In the genomic region with DNA sequence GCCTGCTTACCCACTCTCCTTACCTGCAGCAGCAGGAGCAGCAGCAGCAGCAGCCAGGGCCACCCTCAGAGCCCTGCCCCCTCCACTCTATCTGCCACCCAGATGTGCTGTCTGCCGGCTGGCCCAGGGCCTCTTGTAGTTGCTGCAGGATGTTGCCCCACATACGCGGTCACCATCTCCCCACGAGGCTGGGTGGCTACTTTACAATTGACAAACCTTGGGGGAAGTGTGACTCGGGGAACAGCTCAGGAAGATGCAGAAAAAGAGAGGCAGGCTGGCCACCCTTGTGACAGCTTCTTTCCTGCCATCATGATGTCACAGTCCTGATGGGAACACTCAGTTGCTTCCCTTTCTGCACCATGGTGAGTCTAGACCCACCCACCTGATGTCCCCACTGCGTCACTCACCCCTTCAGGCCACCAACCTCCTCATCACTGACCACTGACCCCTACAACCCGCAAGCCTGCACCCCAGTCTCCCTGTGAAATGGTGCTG, we compare ENCODE assay signal across 12 cellular contexts. TPM values are rescaled to one million over a fixed set of nuclear protein-coding genes. Genes with fewer than 3 reads are reported as not detected.
A peak's percentile ranks its signal among the peaks of the same experiment; 100 is the strongest.
DNase-seq lines count a peak whose midpoint lies in the region; ATAC-seq and TF ChIP-seq lines count a peak whose summit lies in the region.
"Had no signal": no experiment of that assay in that cellular context is flagged by ENCODE, and none has a peak within 500 bp of the region (broad histone marks: within the 10 kb centered on the region; RNA-seq: fewer than 3 reads in every experiment).

No MANE protein-coding gene starts in this region.

- TF ChIP-seq CTCF in adrenal gland (IDR thresholded peaks at IDR 0.05) (no peak), lower lobe of right lung (IDR thresholded peaks at IDR 0.05) (no peak), transverse colon (IDR thresholded peaks at IDR 0.05) (no peak)

- H3K27ac Mint-ChIP-seq in activated CD8-positive, alpha-beta memory T cell treated with anti-CD3 and anti-CD28 coated beads, Interleukin-2, amount 10 ng/mL, durations not matched to agents 7 days and 5 days, result no peak overlapping the region

- H3K9me3 ChIP-seq in adrenal gland (replicated peaks in 1 of 3) (no peaks in the 10 kb centered on the region), lower lobe of right lung (no peaks in the 10 kb centered on the region), transverse colon (no peaks in the 10 kb centered on the region)

- H3K27ac ChIP-seq in adrenal gland (peak overlapping the region in 1 of 5 donors; percentile 52), lower lobe of right lung (peak overlapping the region; percentile 31), transverse colon (no peak overlapping the region)

- TF ChIP-seq POLR2A in adrenal gland (IDR thresholded peaks at IDR 0.05) (no peak), transverse colon (IDR thresholded peaks at IDR 0.05) (no peak)

- H3K27me3 Mint-ChIP-seq in activated CD8-positive, alpha-beta memory T cell treated with anti-CD3 and anti-CD28 coated beads, Interleukin-2, amount 10 ng/mL, durations not matched to agents 7 days and 5 days, result peaks cover 9% of the 10 kb centered on the region

- peak; percentile 60 for DNase-seq in activated CD8-positive, alpha-beta memory T cell treated with anti-CD3 and anti-CD28 coated beads, Interleukin-2, amount 10 ng/mL, durations not matched to agents 7 days and 5 days
- DNase-seq in activated CD8-positive, alpha-beta memory T cell treated with anti-CD3 and anti-CD28 coated beads, Interleukin-2, amount 50 U/mL, for 48 hours, result no peak
- peak in 6 of 7 donors; percentile 39 to 73 (median 55) for DNase-seq in adrenal gland
- DNase-seq in lower lobe of right lung, result peak; percentile 88
- DNase-seq in transverse colon, result peak; percentile 13
- DNase-seq in stimulated activated CD4-positive, alpha-beta T cell treated with anti-CD3 and anti-CD28 coated beads, Interleukin-12 subunit alpha, Interleukin-12 subunit beta, amount 100 ng/mL, for 4 hours, result no peak
- no peak for DNase-seq in retina
- DNase-seq: SHP77 treated with DMSO at 0.1 percent for 48 hours had no signal

- H3K36me3 ChIP-seq in adrenal gland (replicated peaks in 1 of 2) (no peaks in the 10 kb centered on the region), lower lobe of right lung (no peaks in the 10 kb centered on the region), transverse colon (no peaks in the 10 kb centered on the region)

- H3K27me3 ChIP-seq in adrenal gland (no peaks in the 10 kb centered on the region), lower lobe of right lung (ENCODE audit: low read depth) (no peaks in the 10 kb centered on the region), transverse colon (no peaks in the 10 kb centered on the region)

- no peaks in the 10 kb centered on the region for H3K36me3 Mint-ChIP-seq in activated CD8-positive, alpha-beta memory T cell treated with anti-CD3 and anti-CD28 coated beads, Interleukin-2, amount 10 ng/mL, durations not matched to agents 7 days and 5 days

- H3K4me3 Mint-ChIP-seq in activated CD8-positive, alpha-beta memory T cell treated with anti-CD3 and anti-CD28 coated beads, Interleukin-2, amount 10 ng/mL, durations not matched to agents 7 days and 5 days, result no peak overlapping the region

- CTCF ChIA-PET in activated CD8-positive, alpha-beta memory T cell treated with anti-CD3 and anti-CD28 coated beads, Interleukin-2, amount 10 ng/mL, durations not matched to agents 7 days and 5 days (lab: Charles Lee), result no interaction called here

- WGBS in adrenal gland, 4 donors, result 58 to 78% (median 64%) methylated on average over 7 of the region's 7 CpGs
- WGBS in transverse colon (ENCODE audit: low coverage in 1 of 2), 2 donors, result 64 to 100% methylated on average over 1 to 6 of the region's 7 CpGs

- intact Hi-C loops in adrenal gland (cut with DNase I) (no loop called here), lower lobe of right lung (cut with DNase I) (no loop called here), transverse colon (cut with DNase I; ENCODE audit: low total_unique reads) (no loop called here)

- H3K4me3 ChIP-seq in adrenal gland, result no peak overlapping the region
- H3K4me3 ChIP-seq in lower lobe of right lung, result no peak overlapping the region
- no peak overlapping the region for H3K4me3 ChIP-seq in transverse colon

- H3K4me1 ChIP-seq in adrenal gland (replicated peaks in 1 of 2) (no peaks in the 10 kb centered on the region), lower lobe of right lung (peaks cover 4% of the 10 kb centered on the region), transverse colon (no peaks in the 10 kb centered on the region)

- H3K4me1 Mint-ChIP-seq in activated CD8-positive, alpha-beta memory T cell treated with anti-CD3 and anti-CD28 coated beads, Interleukin-2, amount 10 ng/mL, durations not matched to agents 7 days and 5 days, result peaks cover 8% of the 10 kb centered on the region

- ATAC-seq in activated CD8-positive, alpha-beta memory T cell treated with anti-CD3 and anti-CD28 coated beads, Interleukin-2, amount 10 ng/mL, durations not matched to agents 7 days and 5 days, result peak; percentile 30
- ATAC-seq in lower lobe of right lung (peak; percentile 78 to 87), HG02840 (IDR thresholded peaks at IDR 0.05; ENCODE audit: low FRiP score, unreplicated experiment) (no peak)

- H3K9me3 Mint-ChIP-seq in activated CD8-positive, alpha-beta memory T cell treated with anti-CD3 and anti-CD28 coated beads, Interleukin-2, amount 10 ng/mL, durations not matched to agents 7 days and 5 days (ENCODE audit: low read depth), result no peaks in the 10 kb centered on the region

- in situ Hi-C loops in transverse colon (cut with MboI; ENCODE audit: low pct_ligation_motif_present in 1 of 4, low pct_unique_long_range_greater_than_20kb in 1 of 4, low sequenced_read_pairs in 3 of 4), result no loop called here

- no peak for TF ChIP-seq EP300 in transverse colon (IDR thresholded peaks at IDR 0.05; ENCODE audit: low read depth)

RNA-seq across cellular contexts. Expression of a gene that starts 14.5 kb away (rescaled TPM):
- not detected for total RNA-seq in activated CD8-positive, alpha-beta memory T cell treated with anti-CD3 and anti-CD28 coated beads, Interleukin-2, amount 10 ng/mL, durations not matched to agents 7 days and 5 days
- 1 to 10 TPM in 2 of 8 donors, under 1 TPM in 3, not detected in 3; 0.44 to 1.4 (median 0.96) TPM for total RNA-seq in adrenal gland
- polyA plus RNA-seq in adrenal gland, result 1 to 10 TPM in 1 of 3 donors, under 1 TPM in 2; 0.37 to 2.0 (median 0.66) TPM
- total RNA-seq in lower lobe of right lung, result 160 TPM
- under 1 TPM in 1 of 4 donors, not detected in 3; 0.27 TPM for total RNA-seq in transverse colon
- total RNA-seq: fibroblast of lung, M059J had no signal

RNA-seq across cellular contexts. Expression of a gene that starts 43.8 kb away (rescaled TPM):
- not detected for total RNA-seq in activated CD8-positive, alpha-beta memory T cell treated with anti-CD3 and anti-CD28 coated beads, Interleukin-2, amount 10 ng/mL, durations not matched to agents 7 days and 5 days
- total RNA-seq in adrenal gland (not detected), lower lobe of right lung (not detected), transverse colon (not detected)
- not detected for polyA plus RNA-seq in adrenal gland
- total RNA-seq: fibroblast of lung, M059J, temporal lobe had no signal
- polyA plus RNA-seq: fibroblast of lung had no signal

Comparison
In these comparisons a context has a peak if more than half of its experiments do, and no peak if none do; other contexts are left out.
1. DNase-seq: peak in activated CD8-positive, alpha-beta memory T cell treated with anti-CD3 and anti-CD28 coated beads, Interleukin-2, amount 10 ng/mL, durations not matched to agents 7 days and 5 days (single experiment), adrenal gland (6 of 7), lower lobe of right lung (single experiment) and transverse colon (single experiment); none in activated CD8-positive, alpha-beta memory T cell treated with anti-CD3 and anti-CD28 coated beads, Interleukin-2, amount 50 U/mL, for 48 hours (single experiment), stimulated activated CD4-positive, alpha-beta T cell treated with anti-CD3 and anti-CD28 coated beads, Interleukin-12 subunit alpha, Interleukin-12 subunit beta, amount 100 ng/mL, for 4 hours (single experiment) and retina (single experiment).
2. RNA of a gene that starts 14.5 kb away (total RNA-seq): 160 TPM in lower lobe of right lung (single experiment); 0.44 to 1.4 TPM in adrenal gland, not detected in activated CD8-positive, alpha-beta memory T cell treated with anti-CD3 and anti-CD28 coated beads, Interleukin-2, amount 10 ng/mL, durations not matched to agents 7 days and 5 days and 0.27 TPM in transverse colon; every median in the first group is over 10 times any median in the second.